ENCODE assay signal across 8 cellular contexts in the genomic region with DNA sequence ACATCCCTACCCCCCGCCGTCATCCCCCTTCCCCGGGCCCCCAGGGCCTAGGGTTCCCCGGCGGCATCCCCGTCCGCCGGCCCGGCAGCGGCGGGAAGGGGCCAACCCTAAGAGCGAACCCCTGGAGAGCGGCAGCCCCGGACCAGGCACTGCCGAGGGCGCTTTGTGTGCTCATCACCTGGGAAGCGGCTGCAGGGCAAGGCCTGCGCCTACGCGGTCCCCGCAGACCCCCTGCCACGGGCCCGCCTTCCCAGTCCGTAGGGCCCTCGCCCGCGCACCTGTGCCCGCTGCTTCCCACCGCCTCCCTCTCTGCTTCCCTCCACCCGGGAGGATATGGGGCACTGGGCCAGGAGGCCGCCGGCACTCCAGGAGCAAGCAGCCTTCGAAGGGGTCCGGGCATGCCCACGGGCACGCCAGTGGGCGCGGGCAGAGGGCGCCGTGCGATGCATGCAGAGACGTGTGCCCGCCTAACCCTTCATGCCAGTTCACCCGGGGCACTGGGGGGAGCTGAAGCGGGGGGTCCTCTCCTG. TPM values are rescaled to one million over a fixed set of nuclear protein-coding genes. Genes with fewer than 3 reads are reported as not detected.
A peak's percentile ranks its signal among the peaks of the same experiment; 100 is the strongest.
DNase-seq lines count a peak whose midpoint lies in the region; ATAC-seq and TF ChIP-seq lines count a peak whose summit lies in the region.

No MANE protein-coding gene starts in this region.

- H3K4me1 ChIP-seq in BLaER1 treated with 17β-estradiol and CSF1 and Interleukin-3, amounts not matched to agents 10 nM and 100 nM = peaks cover 30 to 43% (median 39%) of the 10 kb centered on the region in 10 experiments
- peaks cover 0 to 2% of the 10 kb centered on the region in 2 donors for H3K4me1 ChIP-seq in lung (ENCODE audit: control insufficient read depth in 2 of 2, insufficient read depth in 2 of 2, low read length in 2 of 2)
- H3K4me1 ChIP-seq in BE2C = no peaks in the 10 kb centered on the region; the same call in none of the 2 replicates

- H3K4me1 Mint-ChIP-seq in activated naive CD8-positive, alpha-beta T cell treated with anti-CD3 and anti-CD28 coated beads for 36 hours = peaks cover 13% of the 10 kb centered on the region

- no peaks in the 10 kb centered on the region for H3K9me3 Mint-ChIP-seq in activated naive CD8-positive, alpha-beta T cell treated with anti-CD3 and anti-CD28 coated beads for 36 hours

- H3K4me3 ChIP-seq in BLaER1 treated with 17β-estradiol and CSF1 and Interleukin-3, amounts not matched to agents 10 nM and 100 nM = peak overlapping the region; percentile 47 to 88 (median 62)
- H3K4me3 ChIP-seq in HFF-Myc (replicated peaks; ENCODE audit: low read depth, low read length) (peak overlapping the region; percentile 88), lung (no peak overlapping the region), BE2C (ENCODE audit: low read depth, low read length) (no peak overlapping the region)

- DNase-seq in HFF-Myc (ENCODE audit: extremely low read depth, low read depth) (no peak), lung (ENCODE audit: low spot score) (no peak), BE2C (no peak)
- no peak for DNase-seq in activated naive CD8-positive, alpha-beta T cell treated with anti-CD3 and anti-CD28 coated beads for 36 hours

- ATAC-seq in lung (ENCODE audit: insufficient read depth, low FRiP score) (no peak), GM21515 (IDR thresholded peaks at IDR 0.05; ENCODE audit: unreplicated experiment) (no peak), GM19397 (IDR thresholded peaks at IDR 0.05; ENCODE audit: unreplicated experiment) (no peak), HG03378 (IDR thresholded peaks at IDR 0.05; ENCODE audit: unreplicated experiment) (no peak)

- peaks cover 8 to 42% (median 37%) of the 10 kb centered on the region in 11 experiments for H3K27me3 ChIP-seq in BLaER1 treated with 17β-estradiol and CSF1 and Interleukin-3, amounts not matched to agents 10 nM and 100 nM
- no peaks in the 10 kb centered on the region for H3K27me3 ChIP-seq in lung (ENCODE audit: control insufficient read depth, insufficient read depth)
- H3K27me3 ChIP-seq in BE2C = no peaks in the 10 kb centered on the region

- peaks cover 15 to 77% (median 61%) of the 10 kb centered on the region in 11 experiments; a peak in 20 of 22 replicates for H3K9me3 ChIP-seq in BLaER1 treated with 17β-estradiol and CSF1 and Interleukin-3, amounts not matched to agents 10 nM and 100 nM (replicated peaks in 1 of 11)
- H3K9me3 ChIP-seq in lung (ENCODE audit: control insufficient read depth in 2 of 2, insufficient read depth in 1 of 2, low read length in 1 of 2) (peaks cover 0 to 6% of the 10 kb centered on the region in 2 donors), BE2C (no peaks in the 10 kb centered on the region)

- peak overlapping the region; percentile 72 for H3K27ac Mint-ChIP-seq in activated naive CD8-positive, alpha-beta T cell treated with anti-CD3 and anti-CD28 coated beads for 36 hours

- peak overlapping the region; percentile 45 to 71 (median 64); a peak in 19 of 22 replicates for H3K9ac ChIP-seq in BLaER1 treated with 17β-estradiol and CSF1 and Interleukin-3, amounts not matched to agents 10 nM and 100 nM

- H3K4me2 ChIP-seq in BLaER1 treated with 17β-estradiol and CSF1 and Interleukin-3, amounts not matched to agents 10 nM and 100 nM = peak overlapping the region; percentile 75 to 94 (median 87)

- TF ChIP-seq CTCF in HFF-Myc (IDR thresholded peaks at IDR 0.05; ENCODE audit: low read depth, low read length, missing control alignments) (no peak), lung (IDR thresholded peaks at IDR 0.05; ENCODE audit: control extremely low read depth, extremely low read depth) (no peak), BE2C (IDR thresholded peaks at IDR 0.05; ENCODE audit: low read depth, low read length) (no peak)

- peak overlapping the region; percentile 81 for H3K4me3 Mint-ChIP-seq in activated naive CD8-positive, alpha-beta T cell treated with anti-CD3 and anti-CD28 coated beads for 36 hours

- H3K36me3 Mint-ChIP-seq in activated naive CD8-positive, alpha-beta T cell treated with anti-CD3 and anti-CD28 coated beads for 36 hours = peaks cover 17% of the 10 kb centered on the region

- peaks cover 12 to 14% (median 13%) of the 10 kb centered on the region in 11 experiments for H3K36me3 ChIP-seq in BLaER1 treated with 17β-estradiol and CSF1 and Interleukin-3, amounts not matched to agents 10 nM and 100 nM
- peaks cover 0 to 7% of the 10 kb centered on the region in 2 donors for H3K36me3 ChIP-seq in lung (ENCODE audit: control insufficient read depth in 2 of 2, insufficient read depth in 2 of 2, low read length in 2 of 2)
- peaks cover 20% of the 10 kb centered on the region for H3K36me3 ChIP-seq in BE2C

- no peaks in the 10 kb centered on the region for H3K27me3 Mint-ChIP-seq in activated naive CD8-positive, alpha-beta T cell treated with anti-CD3 and anti-CD28 coated beads for 36 hours

- H3K27ac ChIP-seq in BLaER1 treated with 17β-estradiol and CSF1 and Interleukin-3, amounts not matched to agents 10 nM and 100 nM = peak overlapping the region in 4 of 11 experiments; percentile 15 to 43 (median 24); a peak in 5 of 22 replicates
- H3K27ac ChIP-seq in lung (ENCODE audit: low read depth in 1 of 2, low read length in 1 of 2) = peak overlapping the region; percentile 57 to 87

- peaks cover 15 to 48% (median 25%) of the 10 kb centered on the region in 11 experiments; a peak in 20 of 22 replicates for H4K20me1 ChIP-seq in BLaER1 treated with 17β-estradiol and CSF1 and Interleukin-3, amounts not matched to agents 10 nM and 100 nM

- WGBS in lung, 2 donors = 4 to 41% methylated on average over 28 to 45 of the region's 45 CpGs

RNA-seq across cellular contexts. Expression of a gene that starts 2.6 kb away (rescaled TPM):
- 100 to 1,000 TPM; 694 to 696 TPM for total RNA-seq in activated naive CD8-positive, alpha-beta T cell treated with anti-CD3 and anti-CD28 coated beads for 36 hours
- total RNA-seq in lung = 1,000 to 10,000 TPM in 1 of 2 donors, 100 to 1,000 TPM in 1; 602 to 1,802 TPM
- 100 to 1,000 TPM; 645 to 783 TPM for polyA plus RNA-seq in lung
- polyA plus RNA-seq in BE2C (2012; ENCODE audit: insufficient read depth, insufficient read length, low read depth) = 487 TPM

RNA-seq across cellular contexts. Expression of a gene that starts 7.3 kb away (rescaled TPM):
- total RNA-seq in activated naive CD8-positive, alpha-beta T cell treated with anti-CD3 and anti-CD28 coated beads for 36 hours = 100 to 1,000 TPM; 110 to 112 TPM
- 10 to 100 TPM; 33.0 to 66.9 TPM for total RNA-seq in lung
- polyA plus RNA-seq in lung = 100 to 1,000 TPM in 1 of 2 donors, 10 to 100 TPM in 1; 82.7 to 108 TPM
- 182 TPM for polyA plus RNA-seq in BE2C (2012; ENCODE audit: insufficient read depth, insufficient read length, low read depth)

RNA-seq across cellular contexts. Expression of a gene that starts 26.3 kb away (rescaled TPM):
- total RNA-seq in activated naive CD8-positive, alpha-beta T cell treated with anti-CD3 and anti-CD28 coated beads for 36 hours = 1,000 to 10,000 TPM; 2,967 to 3,168 TPM
- total RNA-seq in lung = 1,000 to 10,000 TPM; 2,479 to 3,133 TPM
- polyA plus RNA-seq in lung = 1,000 to 10,000 TPM; 4,111 to 4,258 TPM
- 1,809 TPM for polyA plus RNA-seq in BE2C (2012; ENCODE audit: insufficient read depth, insufficient read length, low read depth)

RNA-seq across cellular contexts. Expression of a gene that starts 37.2 kb away (rescaled TPM):
- total RNA-seq in activated naive CD8-positive, alpha-beta T cell treated with anti-CD3 and anti-CD28 coated beads for 36 hours = 10 to 100 TPM; 12.4 to 12.7 TPM
- 10 to 100 TPM; 12.5 to 41.0 TPM for total RNA-seq in lung
- 10 to 100 TPM; 28.2 to 52.3 TPM for polyA plus RNA-seq in lung
- 20.5 TPM for polyA plus RNA-seq in BE2C (2012; ENCODE audit: insufficient read depth, insufficient read length, low read depth)

RNA-seq across cellular contexts. Expression of a gene that starts 39.5 kb away (rescaled TPM):
- total RNA-seq in activated naive CD8-positive, alpha-beta T cell treated with anti-CD3 and anti-CD28 coated beads for 36 hours = 10 to 100 TPM; 35.1 to 35.8 TPM
- 10 to 100 TPM; 28.4 to 48.9 TPM for total RNA-seq in lung
- 10 to 100 TPM; 39.7 to 61.2 TPM for polyA plus RNA-seq in lung
- 35.5 TPM for polyA plus RNA-seq in BE2C (2012; ENCODE audit: insufficient read depth, insufficient read length, low read depth)

Comparison
In these comparisons a context has a peak if more than half of its experiments do, and no peak if none do; other contexts are left out.
1. H3K4me3 ChIP-seq: peak in BLaER1 treated with 17β-estradiol and CSF1 and Interleukin-3, amounts not matched to agents 10 nM and 100 nM (10 of 10) and HFF-Myc (single experiment); none in lung (single experiment) and BE2C (single experiment).